Comparison of ENCODE assay signal across 13 cellular contexts in genomic region chr10:110363572-110364411, GRCh38. TPM values are rescaled to one million over a fixed set of nuclear protein-coding genes. Genes with fewer than 3 reads are reported as not detected.
DNase-seq lines count a peak whose midpoint lies in the region; ATAC-seq, FAIRE-seq and TF ChIP-seq lines count a peak whose summit lies in the region.
"Had no signal": no experiment of that assay in that cellular context is flagged by ENCODE, and none has a peak within 500 bp of the region (broad histone marks: within the 10 kb centered on the region; RNA-seq: fewer than 3 reads in every experiment).

No MANE protein-coding gene starts in this region.

- no peak for TF ChIP-seq EP300 in transverse colon (IDR thresholded peaks at IDR 0.05; ENCODE audit: low read depth)

- no peaks in the 10 kb centered on the region for H3K36me3 ChIP-seq in keratinocyte (ENCODE audit: control insufficient read depth in 2 of 2, extremely low read depth in 1 of 2, insufficient read depth in 2 of 2, low read length in 2 of 2)
- H3K36me3 ChIP-seq in transverse colon = no peaks in the 10 kb centered on the region

- H3K9me3 ChIP-seq in keratinocyte (ENCODE audit: control insufficient read depth, low read depth, low read length) (no peaks in the 10 kb centered on the region), transverse colon (no peaks in the 10 kb centered on the region)

- H3K9me1 ChIP-seq in keratinocyte (ENCODE audit: control insufficient read depth, extremely low read depth, insufficient read depth, low read length) = no peaks in the 10 kb centered on the region

- no peak for TF ChIP-seq POLR2A in transverse colon (IDR thresholded peaks at IDR 0.05)

- peak overlapping the region; percentile 56 for H3K4me2 ChIP-seq in keratinocyte (ENCODE audit: control insufficient read depth, extremely low read depth, insufficient read depth, low read depth, low read length)

- no peaks in the 10 kb centered on the region for H3K36me3 Mint-ChIP-seq in activated T-helper 2 cell treated with anti-CD3 and anti-CD28 coated beads, Interferon-gamma antibody, Interleukin-2, Interleukin-4, amounts not matched to agents 10 μg/mL and 5 μg/mL and 100 μg/mL, durations not matched to agents 14 hours and 24 hours and 36 hours (ENCODE audit: low read depth)
- H3K36me3 Mint-ChIP-seq: CD14-positive monocyte; natural killer cell treated with Interleukin-12 subunit alpha and Interleukin-12 subunit beta and Interleukin-15 and Interleukin-18, amount 100 ng/mL, for 72 hours had no signal

- DNase-seq in stimulated activated CD4-positive, alpha-beta T cell treated with anti-CD3 and anti-CD28 coated beads, Interleukin-2, amount 100 ng/mL, for 24 hours = peak; percentile 43 to 45
- DNase-seq in stimulated activated CD4-positive, alpha-beta T cell treated with anti-CD3 and anti-CD28 coated beads, Interleukin-1b, Interleukin-23, amount 100 ng/mL, for 48 hours = no peak
- no peak for DNase-seq in activated T-helper 2 cell treated with anti-CD3 and anti-CD28 coated beads, Interferon-gamma antibody, Interleukin-2, Interleukin-4, amounts not matched to agents 10 μg/mL and 5 μg/mL and 100 μg/mL, durations not matched to agents 14 hours and 24 hours and 36 hours (ENCODE audit: low spot score)
- DNase-seq in keratinocyte (ENCODE audit: low read depth, low spot score) (no peak), transverse colon (peak; percentile 24), AG20443 (ENCODE audit: low spot score) (no peak)
- DNase-seq: activated B cell treated with CpG ODN at 0.5 μM for 24 hours, cerebellar nuclear complex had no signal

- H3K4me3 ChIP-seq in keratinocyte (ENCODE audit: control insufficient read depth in 2 of 3, extremely low read depth in 1 of 3, insufficient read depth in 2 of 3, low read depth in 1 of 3, low read length in 3 of 3) (peak overlapping the region in 2 of 3 experiments; percentile 11 to 19), transverse colon (no peak overlapping the region)

- FAIRE-seq in keratinocyte (lab: Jason Lieb, UNC) = peak; percentile 58
- FAIRE-seq: GM12891 had no signal

- no peaks in the 10 kb centered on the region for H4K20me1 ChIP-seq in keratinocyte (ENCODE audit: control insufficient read depth, extremely low read depth, insufficient read depth, low read length)

- H3K27me3 ChIP-seq in keratinocyte (ENCODE audit: control insufficient read depth, extremely low read depth, insufficient read depth, low read length) (no peaks in the 10 kb centered on the region), transverse colon (no peaks in the 10 kb centered on the region)

- H3K27me3 Mint-ChIP-seq in activated T-helper 2 cell treated with anti-CD3 and anti-CD28 coated beads, Interferon-gamma antibody, Interleukin-2, Interleukin-4, amounts not matched to agents 10 μg/mL and 5 μg/mL and 100 μg/mL, durations not matched to agents 14 hours and 24 hours and 36 hours (ENCODE audit: low read depth) = no peaks in the 10 kb centered on the region
- H3K27me3 Mint-ChIP-seq: activated B cell treated with CpG ODN at 0.5 μM for 24 hours; natural killer cell treated with Interleukin-12 subunit alpha and Interleukin-12 subunit beta and Interleukin-15 and Interleukin-18, amount 100 ng/mL, for 72 hours had no signal

- H3K79me2 ChIP-seq in keratinocyte (ENCODE audit: control insufficient read depth, insufficient read depth, low read length) = no peaks in the 10 kb centered on the region

- H3K4me1 Mint-ChIP-seq in activated T-helper 2 cell treated with anti-CD3 and anti-CD28 coated beads, Interferon-gamma antibody, Interleukin-2, Interleukin-4, amounts not matched to agents 10 μg/mL and 5 μg/mL and 100 μg/mL, durations not matched to agents 14 hours and 24 hours and 36 hours (ENCODE audit: low read depth) = peaks cover 73% of the 10 kb centered on the region
- H3K4me1 Mint-ChIP-seq: CD14-positive monocyte had no signal

- peak overlapping the region; percentile 47 for H3K9ac ChIP-seq in keratinocyte (ENCODE audit: control insufficient read depth, extremely low read depth, insufficient read depth, low read length)

- peak overlapping the region; percentile 70 for H2AFZ ChIP-seq in keratinocyte (ENCODE audit: control insufficient read depth, low read length)

- no peaks in the 10 kb centered on the region for H3K9me3 Mint-ChIP-seq in activated T-helper 2 cell treated with anti-CD3 and anti-CD28 coated beads, Interferon-gamma antibody, Interleukin-2, Interleukin-4, amounts not matched to agents 10 μg/mL and 5 μg/mL and 100 μg/mL, durations not matched to agents 14 hours and 24 hours and 36 hours
- H3K9me3 Mint-ChIP-seq: activated B cell treated with CpG ODN at 0.5 μM for 24 hours; CD14-positive monocyte; natural killer cell treated with Interleukin-12 subunit alpha and Interleukin-12 subunit beta and Interleukin-15 and Interleukin-18, amount 100 ng/mL, for 72 hours had no signal

- dilution Hi-C loops in keratinocyte (cut with MboI; ENCODE audit: extremely low pct_ligation_motif_present, low sequenced_read_pairs) = no loop called here

- H3K27ac ChIP-seq in keratinocyte (ENCODE audit: control insufficient read depth, insufficient read depth, low read length) (peak overlapping the region; percentile 76), transverse colon (no peak overlapping the region)

- in situ Hi-C loops in transverse colon (cut with MboI; ENCODE audit: low pct_ligation_motif_present in 1 of 4, low pct_unique_long_range_greater_than_20kb in 1 of 4, low sequenced_read_pairs in 3 of 4) = no loop called here

- WGBS in transverse colon (ENCODE audit: low coverage in 1 of 2), 2 donors = 56 to 59% methylated on average over 6 to 20 of the region's 20 CpGs

- ATAC-seq in GM19455 (IDR thresholded peaks at IDR 0.05; ENCODE audit: unreplicated experiment) (no peak), GM18861 (IDR thresholded peaks at IDR 0.05; ENCODE audit: unreplicated experiment) (no peak)
- ATAC-seq: natural killer cell treated with Interleukin-12 subunit alpha and Interleukin-12 subunit beta and Interleukin-15 and Interleukin-18, amount 100 ng/mL, for 72 hours had no signal

- H3K4me3 Mint-ChIP-seq in activated T-helper 2 cell treated with anti-CD3 and anti-CD28 coated beads, Interferon-gamma antibody, Interleukin-2, Interleukin-4, amounts not matched to agents 10 μg/mL and 5 μg/mL and 100 μg/mL, durations not matched to agents 14 hours and 24 hours and 36 hours (ENCODE audit: low read depth) = no peak overlapping the region
- H3K4me3 Mint-ChIP-seq: activated B cell treated with CpG ODN at 0.5 μM for 24 hours; CD14-positive monocyte; natural killer cell treated with Interleukin-12 subunit alpha and Interleukin-12 subunit beta and Interleukin-15 and Interleukin-18, amount 100 ng/mL, for 72 hours had no signal

- intact Hi-C loops in activated T-helper 2 cell treated with anti-CD3 and anti-CD28 coated beads, Interferon-gamma antibody, Interleukin-2, Interleukin-4, amounts not matched to agents 10 μg/mL and 5 μg/mL and 100 μg/mL, durations not matched to agents 14 hours and 24 hours and 36 hours (cut with micrococcal nuclease) = loop anchor here (1.0 to 2.0 kb wide), 2 partner anchors 7 to 63 kb away; no protein-coding TSS in a partner anchor
- intact Hi-C loops in transverse colon (cut with DNase I; ENCODE audit: low total_unique reads) = no loop called here

- TF ChIP-seq CTCF in keratinocyte (optimal IDR thresholded peaks at IDR 0.05 in 1 of 3, IDR thresholded peaks at IDR 0.05 in 1 of 3, conservative IDR thresholded peaks at IDR 0.05 in 1 of 3; ENCODE audit: extremely low read depth in 1 of 3, insufficient read depth in 2 of 3, low read length in 3 of 3) (no peak), transverse colon (IDR thresholded peaks at IDR 0.05) (no peak)

- H3K27ac Mint-ChIP-seq in activated T-helper 2 cell treated with anti-CD3 and anti-CD28 coated beads, Interferon-gamma antibody, Interleukin-2, Interleukin-4, amounts not matched to agents 10 μg/mL and 5 μg/mL and 100 μg/mL, durations not matched to agents 14 hours and 24 hours and 36 hours = peak overlapping the region; percentile 94
- H3K27ac Mint-ChIP-seq: activated B cell treated with CpG ODN at 0.5 μM for 24 hours had no signal

- H3K4me1 ChIP-seq in keratinocyte (ENCODE audit: control insufficient read depth, extremely low read depth, insufficient read depth, low read length) = peaks cover 48% of the 10 kb centered on the region
- no peaks in the 10 kb centered on the region for H3K4me1 ChIP-seq in transverse colon

RNA-seq across cellular contexts. Expression of gene SMNDC1, which starts 59.1 kb away (rescaled TPM):
- total RNA-seq in activated T-helper 2 cell treated with anti-CD3 and anti-CD28 coated beads, Interferon-gamma antibody, Interleukin-2, Interleukin-4, amounts not matched to agents 10 μg/mL and 5 μg/mL and 100 μg/mL, durations not matched to agents 14 hours and 24 hours and 36 hours = 40.2 and 43.1 TPM in 2 replicates
- 9.5 to 19.8 TPM (median 17.3 TPM) in 3 replicates for polyA plus RNA-seq in keratinocyte
- polyA plus RNA-seq in keratinocyte (2011; ENCODE audit: low read depth) = 83.1 TPM
- polyA plus RNA-seq in keratinocyte (2011; cell fraction: cytosol; rRNA removed) = 17.0 and 27.9 TPM in 2 replicates
- polyA plus RNA-seq in keratinocyte (2011; cell fraction: nucleus; rRNA removed) = 21.1 and 30.5 TPM in 2 replicates
- polyA plus RNA-seq in keratinocyte (2012; ENCODE audit: low replicate concordance) = 21.5 and 34.8 TPM in 2 replicates
- polyA minus RNA-seq in keratinocyte = 1.8 to 8.0 TPM (median 2.8 TPM) in 3 replicates
- 5.9 TPM for polyA minus RNA-seq in keratinocyte (2011; cell fraction: cytosol; rRNA and poly(A)+ RNA removed)
- polyA minus RNA-seq in keratinocyte (2011; cell fraction: nucleus; rRNA and poly(A)+ RNA removed) = 3.4 and 6.5 TPM in 2 replicates
- total RNA-seq in transverse colon = 10 to 100 TPM in 1 of 4 donors, 1 to 10 TPM in 3; 3.6 to 15.7 (median 8.9) TPM

Comparison
In these comparisons a context has a peak if more than half of its experiments do, and no peak if none do; other contexts are left out.
1. DNase-seq: peak in stimulated activated CD4-positive, alpha-beta T cell treated with anti-CD3 and anti-CD28 coated beads, Interleukin-2, amount 100 ng/mL, for 24 hours (2 of 2) and transverse colon (single experiment); none in stimulated activated CD4-positive, alpha-beta T cell treated with anti-CD3 and anti-CD28 coated beads, Interleukin-1b, Interleukin-23, amount 100 ng/mL, for 48 hours (single experiment), activated T-helper 2 cell treated with anti-CD3 and anti-CD28 coated beads, Interferon-gamma antibody, Interleukin-2, Interleukin-4, amounts not matched to agents 10 μg/mL and 5 μg/mL and 100 μg/mL, durations not matched to agents 14 hours and 24 hours and 36 hours (single experiment), keratinocyte (single experiment) and AG20443 (single experiment).
2. H3K4me3 ChIP-seq: peak in keratinocyte (2 of 3); none in transverse colon (0 of 4).